13 cellular contexts compared by ENCODE assay signal in genomic region chr10:46539596-46540411, GRCh38. TPM values are rescaled to one million over a fixed set of nuclear protein-coding genes. Genes with fewer than 3 reads are reported as not detected.
DNase-seq lines count a peak whose midpoint lies in the region; ATAC-seq and TF ChIP-seq lines count a peak whose summit lies in the region.
"Had no signal": no experiment of that assay in that cellular context is flagged by ENCODE, and none has a peak within 500 bp of the region (broad histone marks: within the 10 kb centered on the region; RNA-seq: fewer than 3 reads in every experiment).

No MANE protein-coding gene starts in this region.

- H3K9me3 ChIP-seq in Peyer's patch (no peaks in the 10 kb centered on the region), gastroesophageal sphincter (no peaks in the 10 kb centered on the region)
- H3K9me3 ChIP-seq: prostate gland had no signal

- no peak overlapping the region for H3K4me3 ChIP-seq in Peyer's patch
- no peak overlapping the region for H3K4me3 ChIP-seq in gastroesophageal sphincter
- H3K4me3 ChIP-seq: prostate gland had no signal

- H3K36me3 ChIP-seq in Peyer's patch = no peaks in the 10 kb centered on the region
- no peaks in the 10 kb centered on the region for H3K36me3 ChIP-seq in gastroesophageal sphincter
- H3K36me3 ChIP-seq: prostate gland had no signal

- no peak for TF ChIP-seq POLR2A in Peyer's patch (IDR thresholded peaks at IDR 0.05)
- TF ChIP-seq POLR2A in gastroesophageal sphincter (IDR thresholded peaks at IDR 0.05) = no peak

- peaks cover 32% of the 10 kb centered on the region for H3K4me1 Mint-ChIP-seq in osteocyte (ENCODE audit: unreplicated experiment)

- 54 to 61% methylated on average over 14 of the region's 14 CpGs for WGBS in gastroesophageal sphincter (ENCODE audit: low coverage in 1 of 2), 2 donors

- H3K4me1 ChIP-seq in Peyer's patch = peaks cover 0 to 17% (median 4%) of the 10 kb centered on the region in 4 donors
- peaks cover 0 to 39% (median 5%) of the 10 kb centered on the region in 3 donors for H3K4me1 ChIP-seq in gastroesophageal sphincter
- H3K4me1 ChIP-seq: prostate gland had no signal

- ATAC-seq in gastroesophageal sphincter (peak; percentile 44), HG03439 (IDR thresholded peaks at IDR 0.05; ENCODE audit: unreplicated experiment) (no peak), GM21360 (IDR thresholded peaks at IDR 0.05; ENCODE audit: unreplicated experiment) (no peak)

- H3K9me3 Mint-ChIP-seq in osteocyte (ENCODE audit: unreplicated experiment) = no peaks in the 10 kb centered on the region

- no peaks in the 10 kb centered on the region for H3K36me3 Mint-ChIP-seq in osteocyte (ENCODE audit: unreplicated experiment)
- H3K36me3 Mint-ChIP-seq: brain had no signal

- H3K27ac Mint-ChIP-seq in osteocyte (ENCODE audit: unreplicated experiment) = peak overlapping the region; percentile 97

- peak overlapping the region in 3 of 4 donors; percentile 6 to 55 (median 37) for H3K27ac ChIP-seq in Peyer's patch
- peak overlapping the region; percentile 19 to 70 (median 60) for H3K27ac ChIP-seq in gastroesophageal sphincter
- H3K27ac ChIP-seq: prostate gland, RWPE1 had no signal

- no peaks in the 10 kb centered on the region for H3K27me3 ChIP-seq in Peyer's patch
- H3K27me3 ChIP-seq in gastroesophageal sphincter = peaks cover 11% of the 10 kb centered on the region

- H3K4me3 Mint-ChIP-seq in osteocyte (ENCODE audit: unreplicated experiment) = peak overlapping the region; percentile 48

- H3K27me3 Mint-ChIP-seq in osteocyte (ENCODE audit: unreplicated experiment) = no peaks in the 10 kb centered on the region

- peak; percentile 19 for DNase-seq in Daoy (ENCODE audit: low read depth)
- DNase-seq in Peyer's patch = peak in 2 of 3 donors; percentile 45 to 47
- no peak for DNase-seq in osteocyte (ENCODE audit: extremely low spot score, unreplicated experiment)
- DNase-seq in NCI-H2081 (lab: John Stamatoyannopoulos, UW) = no peak
- no peak for DNase-seq in superior temporal gyrus (ENCODE audit: extremely low spot score)
- DNase-seq: activated CD4-positive, alpha-beta T cell treated with anti-CD3 and anti-CD28 coated beads for 4 hours; NCI-H1417 treated with DMSO at 0.1 percent for 48 hours had no signal

- TF ChIP-seq CTCF in Peyer's patch (IDR thresholded peaks at IDR 0.05) (no peak), gastroesophageal sphincter (IDR thresholded peaks at IDR 0.05) (no peak), osteocyte (IDR thresholded peaks at IDR 0.05) (no peak)

- no peak for TF ChIP-seq EP300 in gastroesophageal sphincter (IDR thresholded peaks at IDR 0.05)

RNA-seq across cellular contexts. Expression of gene GPRIN2, which starts 16.7 kb away (rescaled TPM):
- total RNA-seq in Daoy (2014; rRNA removed; shearing (Covaris generic)) = 0.23 TPM in 1 of 2 replicates, not detected in the other
- total RNA-seq in Peyer's patch (10 to 100 TPM in 3 of 4 donors, 1 to 10 TPM in 1; 6.6 to 79.9 (median 54.7) TPM), gastroesophageal sphincter (1 to 10 TPM in 2 of 4 donors, not detected in 2; 1.2 to 1.6 TPM), osteocyte (2.5 and 3.4 TPM in 2 replicates)

RNA-seq across cellular contexts. Expression of gene SYT15, which starts 39.1 kb away (rescaled TPM):
- 0.11 TPM in 1 of 2 replicates, not detected in the other for total RNA-seq in Daoy (2014; rRNA removed; shearing (Covaris generic))
- total RNA-seq in Peyer's patch (1 to 10 TPM in 1 of 4 donors, under 1 TPM in 3; 0.18 to 4.1 (median 0.46) TPM), gastroesophageal sphincter (10 to 100 TPM in 2 of 4 donors, 1 to 10 TPM in 2; 1.9 to 11.2 (median 7.4) TPM), osteocyte (10.3 and 12.5 TPM in 2 replicates)

Comparison
In these comparisons a context has a peak if more than half of its experiments do, and no peak if none do; other contexts are left out.
1. DNase-seq: peak in Daoy (single experiment) and Peyer's patch (2 of 3); none in osteocyte (single experiment), NCI-H2081 (0 of 2) and superior temporal gyrus (single experiment).